ENCODE assay signal across 34 cellular contexts in genomic region chr17:2035549-2036490, GRCh38. TPM values are rescaled to one million over a fixed set of nuclear protein-coding genes. Genes with fewer than 3 reads are reported as not detected.
"Had no signal": no experiment of that assay in that cellular context is flagged by ENCODE, and none has a peak within 500 bp of the region (broad histone marks: within the 10 kb centered on the region; RNA-seq: fewer than 3 reads in every experiment).

No MANE protein-coding gene starts in this region.

- H3K9me3 ChIP-seq: adrenal gland, gastrocnemius medialis, left ventricle myocardium inferior, neutrophil, ovary, sigmoid colon, stomach, suprapubic skin, tibial artery had no signal

- DNase-seq: activated CD4-positive, alpha-beta T cell treated with anti-CD3 and anti-CD28 coated beads for 4 hours; activated CD4-positive, alpha-beta T cell treated with anti-CD3 and anti-CD28 coated beads, Interleukin-2, amount 50 U/mL, for 4 hours; activated naive CD4-positive, alpha-beta T cell treated with Interleukin-2 at 50 U/mL for 16 hours; activated naive CD8-positive, alpha-beta T cell treated with anti-CD3 and anti-CD28 coated beads for 36 hours; activated T-cell treated with anti-CD3 and anti-CD28 coated beads for 4 hours; activated T-cell treated with anti-CD3 and anti-CD28 coated beads, Interleukin-2, amount 50 U/mL, for 72 hours; adrenal gland; aorta; brain microvascular endothelial cell; dorsolateral prefrontal cortex; effector memory CD4-positive, alpha-beta T cell; erythroblast; gastrocnemius medialis; islet precursor cell; left ventricle myocardium inferior; mesendoderm; natural killer cell; sigmoid colon; small intestine; stimulated activated CD4-positive, alpha-beta T cell treated with anti-CD3 and anti-CD28 coated beads, Interleukin-4, amount 100 ng/mL, for 4 hours; stimulated activated CD8-positive, alpha-beta memory T cell treated with anti-CD3 and anti-CD28 coated beads, Interleukin-4, amount 100 ng/mL, for 48 hours; stimulated activated naive B cell treated with anti-CD40 and anti-IgM and Interleukin-4, amounts not matched to agents 10 μg/mL and 1 μg/mL and 100 μg/mL, for 72 hours; stomach; T-helper 9 cell; tibial artery had no signal

- H3K4me3 Mint-ChIP-seq: activated naive CD8-positive, alpha-beta T cell treated with anti-CD3 and anti-CD28 coated beads for 36 hours; activated T-cell treated with anti-CD3 and anti-CD28 coated beads, Interleukin-2, amount 50 U/mL, for 72 hours; natural killer cell; stimulated activated naive B cell treated with anti-CD40 and anti-IgM and Interleukin-4, amounts not matched to agents 10 μg/mL and 1 μg/mL and 100 μg/mL, for 72 hours had no signal

- H3K36me3 Mint-ChIP-seq: natural killer cell had no signal

- H2AFZ ChIP-seq: hepatocyte had no signal

- H3K27ac Mint-ChIP-seq: activated naive CD8-positive, alpha-beta T cell treated with anti-CD3 and anti-CD28 coated beads for 36 hours; activated T-cell treated with anti-CD3 and anti-CD28 coated beads, Interleukin-2, amount 50 U/mL, for 72 hours; natural killer cell; progenitor cell of endocrine pancreas; stimulated activated naive B cell treated with anti-CD40 and anti-IgM and Interleukin-4, amounts not matched to agents 10 μg/mL and 1 μg/mL and 100 μg/mL, for 72 hours had no signal

- H3K27me3 ChIP-seq: adrenal gland, brain microvascular endothelial cell, dorsolateral prefrontal cortex, gastrocnemius medialis, hepatocyte, ovary, sigmoid colon, stomach, suprapubic skin, tibial artery had no signal

- H3K27ac ChIP-seq: adrenal gland, brain microvascular endothelial cell, coronary artery, gastrocnemius medialis, hepatocyte, left ventricle myocardium inferior, neutrophil, ovary, sigmoid colon, stomach, suprapubic skin, tibial artery, VCaP had no signal

- H3K4me2 ChIP-seq: hepatocyte had no signal

- H3K4me3 ChIP-seq: adrenal gland, coronary artery, dorsolateral prefrontal cortex, gastrocnemius medialis, hepatocyte, left ventricle myocardium inferior, lung, ovary, sigmoid colon, stomach, suprapubic skin, tibial artery had no signal

- H3K27me3 Mint-ChIP-seq: activated naive CD8-positive, alpha-beta T cell treated with anti-CD3 and anti-CD28 coated beads for 36 hours; progenitor cell of endocrine pancreas; stimulated activated naive B cell treated with anti-CD40 and anti-IgM and Interleukin-4, amounts not matched to agents 10 μg/mL and 1 μg/mL and 100 μg/mL, for 72 hours had no signal

- H3K36me3 ChIP-seq: neutrophil, ovary had no signal

- ATAC-seq: activated T-cell treated with anti-CD3 and anti-CD28 coated beads, Interleukin-2, amount 50 U/mL, for 72 hours; gastrocnemius medialis; natural killer cell; stimulated activated naive B cell treated with anti-CD40 and anti-IgM and Interleukin-4, amounts not matched to agents 10 μg/mL and 1 μg/mL and 100 μg/mL, for 72 hours had no signal

RNA-seq across cellular contexts. Expression of gene RTN4RL1, which starts 10.7 kb away (rescaled TPM):
- total RNA-seq: mononuclear cell had no signal
